In the genomic region with DNA sequence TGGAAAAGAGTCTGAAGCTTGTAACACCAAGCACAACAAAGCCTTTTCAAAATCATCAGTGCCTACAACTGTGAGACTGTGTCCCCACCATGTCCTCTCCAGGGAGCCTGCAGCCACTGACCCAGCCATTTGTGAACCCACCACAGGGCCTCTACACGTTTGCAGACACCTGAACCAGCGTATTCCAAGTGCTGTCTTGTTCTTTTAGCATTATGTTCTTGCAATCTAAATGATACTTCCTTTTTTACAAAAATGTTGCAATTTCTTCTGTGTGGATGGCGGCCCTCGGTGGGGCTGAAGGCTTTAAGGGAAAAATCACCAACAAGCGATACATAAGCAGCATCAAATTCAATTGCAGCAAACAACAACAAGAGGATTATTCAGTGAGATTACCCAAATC, we compare ENCODE assay signal across 28 cellular contexts.
"Had no signal": no experiment of that assay in that cellular context is flagged by ENCODE, and none has a peak within 500 bp of the region (broad histone marks: within the 10 kb centered on the region; RNA-seq: fewer than 3 reads in every experiment).

No MANE protein-coding gene starts in this region.

- H3K4me3 Mint-ChIP-seq: naive B cell; natural killer cell; nephron progenitor cell; neural progenitor cell; stimulated activated naive B cell treated with anti-CD40 and anti-IgM and Interleukin-4, amounts not matched to agents 10 μg/mL and 1 μg/mL and 100 μg/mL, for 72 hours had no signal

- H3K36me3 Mint-ChIP-seq: naive B cell; natural killer cell; neural progenitor cell; stimulated activated naive B cell treated with anti-CD40 and anti-IgM and Interleukin-4, amounts not matched to agents 10 μg/mL and 1 μg/mL and 100 μg/mL, for 72 hours had no signal

- H3K9me3 ChIP-seq: left lung, lower lobe of right lung, neutrophil, psoas muscle, right lobe of liver, stomach, testis, thyroid gland, transverse colon, upper lobe of left lung, vagina had no signal

- H3K4me1 ChIP-seq: left lung, lower lobe of right lung, parathyroid adenoma, psoas muscle, right lobe of liver, stomach, testis, thyroid gland, transverse colon, upper lobe of left lung, vagina had no signal

- H3K36me3 ChIP-seq: left lung, lower lobe of right lung, neural progenitor cell, neutrophil, right lobe of liver, stomach, thyroid gland, transverse colon, upper lobe of left lung, vagina had no signal

- H3K27ac Mint-ChIP-seq: naive B cell; natural killer cell; nephron progenitor cell; neural progenitor cell; stimulated activated naive B cell treated with anti-CD40 and anti-IgM and Interleukin-4, amounts not matched to agents 10 μg/mL and 1 μg/mL and 100 μg/mL, for 72 hours had no signal

- H3K9me3 Mint-ChIP-seq: naive B cell; natural killer cell; nephron progenitor cell; neural progenitor cell; stimulated activated naive B cell treated with anti-CD40 and anti-IgM and Interleukin-4, amounts not matched to agents 10 μg/mL and 1 μg/mL and 100 μg/mL, for 72 hours had no signal

- H3K4me1 Mint-ChIP-seq: naive B cell, neural progenitor cell had no signal

- ATAC-seq: left cardiac atrium; left lung; lower lobe of right lung; natural killer cell; psoas muscle; right lobe of liver; stimulated activated naive B cell treated with anti-CD40 and anti-IgM and Interleukin-4, amounts not matched to agents 10 μg/mL and 1 μg/mL and 100 μg/mL, for 72 hours; stimulated activated naive CD8-positive, alpha-beta T cell treated with anti-CD3 and anti-CD28 coated beads, Interleukin-15, Interleukin-2, amounts not matched to agents 100 U/mL and 50 U/mL, for 24 hours had no signal

- H3K27ac ChIP-seq: left lung, lower lobe of right lung, neural progenitor cell, neutrophil, parathyroid adenoma, psoas muscle, right lobe of liver, stomach, testis, thyroid gland, transverse colon, upper lobe of left lung, vagina had no signal

- H3K27me3 ChIP-seq: left lung, neural progenitor cell, right lobe of liver, stomach, testis, thyroid gland, transverse colon, upper lobe of left lung, vagina had no signal

- H3K4me3 ChIP-seq: left lung, lower lobe of right lung, neural progenitor cell, psoas muscle, right lobe of liver, smooth muscle cell, stomach, testis, thyroid gland, transverse colon, upper lobe of left lung, vagina had no signal

- DNase-seq: kidney glomerular epithelial cell; left cardiac atrium; left lung; lower lobe of right lung; mammary epithelial cell; mesenchymal stem cell; naive B cell; natural killer cell; nephron progenitor cell; occipital lobe; psoas muscle; right lobe of liver; stimulated activated CD4-positive, alpha-beta T cell treated with anti-CD3 and anti-CD28 coated beads, Interleukin-12 subunit alpha, Interleukin-12 subunit beta, amount 100 ng/mL, for 4 hours; stimulated activated CD4-positive, alpha-beta T cell treated with anti-CD3 and anti-CD28 coated beads, Interleukin-15, amount 100 ng/mL, for 24 hours; stimulated activated CD4-positive, alpha-beta T cell treated with anti-CD3 and anti-CD28 coated beads, Interleukin-2, amount 100 ng/mL, for 24 hours; stimulated activated CD4-positive, alpha-beta T cell treated with anti-CD3 and anti-CD28 coated beads, Interleukin-4, amount 100 ng/mL, for 1 hour; stimulated activated naive B cell treated with anti-CD40 and anti-IgM and Interleukin-4, amounts not matched to agents 10 μg/mL and 1 μg/mL and 100 μg/mL, for 72 hours; stimulated activated naive CD8-positive, alpha-beta T cell treated with anti-CD3 and anti-CD28 coated beads, Interleukin-15, Interleukin-2, amounts not matched to agents 100 U/mL and 50 U/mL, for 24 hours; stomach; testis; thyroid gland; transverse colon; upper lobe of left lung had no signal
